Comparison of ENCODE assay signal across 8 cellular contexts in the genomic region with DNA sequence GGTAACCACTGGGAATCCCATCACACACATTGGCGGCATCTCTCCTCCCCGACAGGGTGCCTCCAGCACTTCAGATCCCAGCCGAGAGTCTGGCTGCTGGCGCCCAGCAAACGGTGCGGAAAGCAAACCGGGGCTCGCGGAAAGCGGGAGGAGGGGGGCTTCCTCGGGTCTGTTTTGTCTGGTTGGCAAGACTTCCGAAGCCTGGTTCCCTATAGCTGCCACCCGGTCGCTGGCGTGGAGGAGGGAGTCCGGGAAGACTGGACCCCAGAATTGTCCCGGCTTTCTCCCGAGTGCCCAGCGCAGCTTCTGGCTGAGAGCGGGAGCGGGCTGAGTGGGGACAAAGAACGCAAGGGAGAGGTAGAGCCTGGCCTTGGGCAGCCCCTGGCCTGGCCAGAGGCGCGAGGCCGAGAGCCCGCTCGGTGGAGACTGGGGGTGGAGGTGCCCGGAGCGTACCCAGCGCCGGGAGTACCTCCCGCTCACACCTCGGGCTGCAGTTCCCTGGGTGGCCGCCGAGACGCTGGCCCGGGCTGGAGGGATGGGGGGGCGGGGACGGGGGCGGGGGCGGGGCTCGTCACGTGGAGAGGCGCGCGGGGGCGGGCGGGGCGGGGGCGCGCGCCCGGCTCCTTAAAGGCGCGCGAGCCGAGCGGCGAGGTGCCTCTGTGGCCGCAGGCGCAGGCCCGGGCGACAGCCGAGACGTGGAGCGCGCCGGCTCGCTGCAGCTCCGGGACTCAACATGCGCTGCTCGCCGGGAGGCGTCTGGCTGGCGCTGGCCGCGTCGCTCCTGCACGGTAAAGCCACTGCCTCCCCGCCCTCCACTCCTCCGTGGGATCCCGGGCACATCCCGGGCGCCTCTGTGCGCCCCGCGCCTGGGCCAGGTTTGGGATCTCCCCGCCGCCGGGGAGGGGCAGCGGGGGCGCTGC. TPM values are rescaled to one million over a fixed set of nuclear protein-coding genes. Genes with fewer than 3 reads are reported as not detected.
A peak's percentile ranks its signal among the peaks of the same experiment; 100 is the strongest.
DNase-seq lines count a peak whose midpoint lies in the region; ATAC-seq and TF ChIP-seq lines count a peak whose summit lies in the region.

Gene CHRNA7, plus strand, starts transcription at position 654 of the 920 bp plus-strand sequence. Its CDS starts 80 bp downstream, at position 734.

- no peak for DNase-seq in AG04449 (ENCODE audit: low read depth, low spot score)
- peak; percentile 74 for DNase-seq in GM12865 (ENCODE audit: low read depth)
- no peak for DNase-seq in Panc1 (ENCODE audit: low read depth, low spot score)
- no peak for DNase-seq in central memory CD8-positive, alpha-beta T cell (ENCODE audit: low spot score in 2 of 2)
- DNase-seq in kidney tubule cell (ENCODE audit: low spot score) = peak; percentile 77
- peak; percentile 15 to 24 for DNase-seq in stimulated activated CD8-positive, alpha-beta memory T cell treated with anti-CD3 and anti-CD28 coated beads, Interleukin-2, amount 100 ng/mL, for 48 hours (ENCODE audit: low read depth in 2 of 2)
- no peak for DNase-seq in OCI-M1 (lab: John Stamatoyannopoulos, UW)

- H3K9me3 ChIP-seq in Panc1 (ENCODE audit: control insufficient read depth, insufficient read depth, low read depth, low read length) = no peaks in the 10 kb centered on the region

- POLR2A ChIA-PET in AG04449 (lab: Yijun Ruan, JAX) = no interaction called here
- POLR2A ChIA-PET in Panc1 (lab: Charles Lee) = no interaction called here

- H3K4me1 ChIP-seq in Panc1 (ENCODE audit: control insufficient read depth, insufficient read depth, low read length) = no peaks in the 10 kb centered on the region

- intact Hi-C loops in Panc1 (cut with micrococcal nuclease; ENCODE audit: unreplicated experiment) = loop anchor here (10.0 kb wide), 1 partner anchor 85 kb away; no protein-coding TSS in a partner anchor

- no peak within 1 kb of the TSS for H3K27ac ChIP-seq in Panc1 (ENCODE audit: low read length)

- TF ChIP-seq CTCF in AG04449 (IDR thresholded peaks at IDR 0.05; ENCODE audit: insufficient read depth, low read length, missing control alignments) (peak; percentile 34), GM12865 (IDR thresholded peaks at IDR 0.05; ENCODE audit: insufficient read depth, low read depth, low read length, missing control alignments) (peak; percentile 39), Panc1 (IDR thresholded peaks at IDR 0.05) (peak; percentile 7; the same call in 1 of the 2 replicates)

- no peaks in the 10 kb centered on the region for H3K9me3 Mint-ChIP-seq in central memory CD8-positive, alpha-beta T cell

- H3K36me3 Mint-ChIP-seq in central memory CD8-positive, alpha-beta T cell (ENCODE audit: insufficient read depth) = no peaks in the 10 kb centered on the region

- H3K27ac Mint-ChIP-seq in central memory CD8-positive, alpha-beta T cell (ENCODE audit: low read depth) = no peak within 1 kb of the TSS

- in situ Hi-C loops in Panc1 (cut with HindIII; ENCODE audit: low pct_unique_long_range_greater_than_20kb, low sequenced_read_pairs) = no loop called here

- H3K36me3 ChIP-seq in Panc1 (ENCODE audit: control insufficient read depth, insufficient read depth, low read length) = peaks cover 2% of the 10 kb centered on the region; the same call in 1 of the 2 replicates

- H3K27me3 ChIP-seq in Panc1 (ENCODE audit: control insufficient read depth, insufficient read depth, low read length) = peaks cover 21% of the 10 kb centered on the region

- BruUV-seq in Panc1 (replicated peaks; lab: Mats Ljungman, UMichigan) = no TSS peak

- peaks cover 77% of the 10 kb centered on the region for H3K27me3 Mint-ChIP-seq in central memory CD8-positive, alpha-beta T cell

- peak within 1 kb of the TSS; percentile 52 for H3K4me3 ChIP-seq in AG04449 (ENCODE audit: low read depth, low read length)
- H3K4me3 ChIP-seq in GM12865 (ENCODE audit: low read depth, low read length) = peak within 1 kb of the TSS; percentile 41
- peak within 1 kb of the TSS; percentile 38 to 56 for H3K4me3 ChIP-seq in Panc1 (ENCODE audit: low read depth in 2 of 2, low read length in 2 of 2)

- CTCF ChIA-PET in AG04449 (lab: Yijun Ruan, JAX) (no interaction called here), Panc1 (lab: Charles Lee) (interaction anchor here (0.6 to 1.3 kb wide), 3 partner anchors 41 to 72 kb away, joined by 3 read pairs; no protein-coding TSS in a partner anchor)

- ATAC-seq in HG03442 (IDR thresholded peaks at IDR 0.05; ENCODE audit: unreplicated experiment) (peak; percentile 74), Panc1 (peak; percentile 96)
- ATAC-seq in central memory CD8-positive, alpha-beta T cell (replicated peaks; ENCODE audit: extremely low read depth, poor library complexity, severe bottlenecking) = no peak

- H3K4me3 Mint-ChIP-seq in central memory CD8-positive, alpha-beta T cell = peak within 1 kb of the TSS; percentile 65

- H3K4me1 Mint-ChIP-seq in central memory CD8-positive, alpha-beta T cell = no peaks in the 10 kb centered on the region

RNA-seq across cellular contexts. Expression of gene CHRNA7, which starts in this region (rescaled TPM):
- 3.3 TPM for total RNA-seq in Panc1 (2021; ENCODE audit: unreplicated experiment)
- polyA plus RNA-seq in Panc1 (2012; ENCODE audit: insufficient read length) = 3.3 TPM

Comparison
In these comparisons a context has a peak if more than half of its experiments do, and no peak if none do; other contexts are left out.
1. DNase-seq: peak in GM12865 (single experiment), kidney tubule cell (single experiment) and stimulated activated CD8-positive, alpha-beta memory T cell treated with anti-CD3 and anti-CD28 coated beads, Interleukin-2, amount 100 ng/mL, for 48 hours (2 of 2); none in AG04449 (single experiment), Panc1 (single experiment), central memory CD8-positive, alpha-beta T cell (0 of 2) and OCI-M1 (single experiment).
2. Peak in every context shown above with its lines, with median percentiles within 50 percentile points of each other: H3K4me3 ChIP-seq and CTCF ChIP-seq.